ENCODE assay signal across 8 cellular contexts in the genomic region with DNA sequence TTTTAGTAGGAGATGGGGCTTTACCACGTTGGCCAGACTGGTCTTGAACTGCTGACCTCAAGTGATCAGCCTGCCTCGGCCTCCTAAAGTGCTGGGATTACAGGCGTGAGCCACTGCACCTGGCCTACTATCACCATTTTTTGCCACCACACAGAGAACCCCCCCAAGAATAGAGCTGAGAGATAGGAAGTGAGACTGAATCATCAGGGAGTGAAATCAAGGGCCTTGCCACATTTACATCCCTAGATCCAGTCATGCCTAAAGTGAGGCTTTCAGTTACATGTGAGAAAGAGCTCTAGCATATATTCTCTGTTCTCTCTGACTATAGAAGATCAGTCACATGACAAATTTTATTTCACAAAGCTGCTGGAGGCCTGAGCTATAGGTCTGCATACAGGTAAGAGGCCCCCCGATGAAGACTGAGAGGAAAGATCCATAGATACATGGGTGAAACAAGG. TPM values are rescaled to one million over a fixed set of nuclear protein-coding genes. Genes with fewer than 3 reads are reported as not detected.
DNase-seq lines count a peak whose midpoint lies in the region; ATAC-seq, FAIRE-seq and TF ChIP-seq lines count a peak whose summit lies in the region.

No MANE protein-coding gene starts in this region.

- no TSS peak for BruUV-seq in endothelial cell of umbilical vein (replicated peaks; lab: Mats Ljungman, UMichigan)

- no peak overlapping the region for H3K4me3 Mint-ChIP-seq in osteocyte (ENCODE audit: unreplicated experiment)
- no peak overlapping the region for H3K4me3 Mint-ChIP-seq in progenitor cell of endocrine pancreas (ENCODE audit: low read depth)

- H3K9ac ChIP-seq in endothelial cell of umbilical vein (replicated peaks; ENCODE audit: extremely low read depth, insufficient read depth, low read length): no peak overlapping the region

- no peaks in the 10 kb centered on the region for H3K9me1 ChIP-seq in endothelial cell of umbilical vein (replicated peaks; ENCODE audit: control insufficient read depth, extremely low read depth, insufficient read depth, low read length)

- H3K27ac Mint-ChIP-seq in osteocyte (ENCODE audit: unreplicated experiment) (no peak overlapping the region), progenitor cell of endocrine pancreas (no peak overlapping the region)

- ATAC-seq in GM18505 (IDR thresholded peaks at IDR 0.05; ENCODE audit: unreplicated experiment): peak; percentile 32
- peak; percentile 31 for ATAC-seq in GM21526 (IDR thresholded peaks at IDR 0.05; ENCODE audit: low FRiP score, unreplicated experiment)
- ATAC-seq in HG03520 (IDR thresholded peaks at IDR 0.05; ENCODE audit: unreplicated experiment): peak; percentile 23
- ATAC-seq in Right ventricle myocardium superior (ENCODE audit: poor library complexity): no peak

- intact Hi-C loops in endothelial cell of umbilical vein (cut with micrococcal nuclease): no loop called here
- intact Hi-C loops in Right ventricle myocardium superior (cut with DNase I): no loop called here

- no peaks in the 10 kb centered on the region for H3K79me2 ChIP-seq in endothelial cell of umbilical vein (ENCODE audit: control insufficient read depth, insufficient read depth, low read length)

- no peaks in the 10 kb centered on the region for H3K27me3 Mint-ChIP-seq in osteocyte (ENCODE audit: unreplicated experiment)
- H3K27me3 Mint-ChIP-seq in progenitor cell of endocrine pancreas: no peaks in the 10 kb centered on the region

- DNase-seq in endothelial cell of umbilical vein (ENCODE audit: low read depth, low spot score) (no peak), Right ventricle myocardium superior (no peak), ureter (ENCODE audit: low spot score) (no peak), osteocyte (ENCODE audit: extremely low spot score, unreplicated experiment) (no peak), progenitor cell of endocrine pancreas (ENCODE audit: low spot score, unreplicated experiment) (no peak)

- POLR2A ChIA-PET in endothelial cell of umbilical vein (lab: Charles Lee): no interaction called here

- no peaks in the 10 kb centered on the region for H4K20me1 ChIP-seq in endothelial cell of umbilical vein (replicated peaks; ENCODE audit: control insufficient read depth, extremely low read depth, insufficient read depth, low read length)

- H3K4me1 Mint-ChIP-seq in osteocyte (ENCODE audit: unreplicated experiment) (peaks cover 13% of the 10 kb centered on the region), progenitor cell of endocrine pancreas (ENCODE audit: low read depth) (peaks cover 6% of the 10 kb centered on the region)

- H3K36me3 ChIP-seq in endothelial cell of umbilical vein (ENCODE audit: control insufficient read depth in 2 of 2, extremely low read depth in 1 of 2, insufficient read depth in 2 of 2, low read length in 2 of 2): no peaks in the 10 kb centered on the region

- TF ChIP-seq POLR2A in GM18505 (IDR thresholded peaks at IDR 0.05; ENCODE audit: borderline replicate concordance, extremely low read depth, insufficient read depth, insufficient read length) (peak; percentile 41), endothelial cell of umbilical vein (IDR thresholded peaks at IDR 0.05; ENCODE audit: low read depth, low read length) (no peak)

- H3K4me3 ChIP-seq in endothelial cell of umbilical vein (replicated peaks in 1 of 3; ENCODE audit: insufficient read depth in 1 of 3, low read depth in 1 of 3, low read length in 3 of 3): no peak overlapping the region

- TF ChIP-seq CTCF in endothelial cell of umbilical vein (IDR thresholded peaks at IDR 0.05; ENCODE audit: extremely low read depth in 1 of 2, insufficient read depth in 1 of 2, low read depth in 1 of 2, low read length in 2 of 2): no peak
- no peak for TF ChIP-seq CTCF in osteocyte (IDR thresholded peaks at IDR 0.05)
- TF ChIP-seq CTCF in progenitor cell of endocrine pancreas (IDR thresholded peaks at IDR 0.05; ENCODE audit: unreplicated experiment): no peak

- peak; percentile 61 for FAIRE-seq in endothelial cell of umbilical vein (lab: Jason Lieb, UNC)

- peaks cover 11% of the 10 kb centered on the region for H3K4me1 ChIP-seq in endothelial cell of umbilical vein (ENCODE audit: control insufficient read depth, extremely low read depth, insufficient read depth, low read length)

- H3K27ac ChIP-seq in endothelial cell of umbilical vein (ENCODE audit: insufficient read depth, low read depth, low read length): no peak overlapping the region

- H3K36me3 Mint-ChIP-seq in osteocyte (ENCODE audit: unreplicated experiment) (peaks cover 3% of the 10 kb centered on the region), progenitor cell of endocrine pancreas (ENCODE audit: insufficient read depth) (no peaks in the 10 kb centered on the region)

- H3K27me3 ChIP-seq in endothelial cell of umbilical vein (ENCODE audit: control insufficient read depth in 2 of 2, insufficient read depth in 2 of 2, low read length in 2 of 2): no peaks in the 10 kb centered on the region

- peak overlapping the region; percentile 23 for H2AFZ ChIP-seq in endothelial cell of umbilical vein (ENCODE audit: low read depth, low read length)

- H3K9me3 Mint-ChIP-seq in osteocyte (ENCODE audit: unreplicated experiment): no peaks in the 10 kb centered on the region
- H3K9me3 Mint-ChIP-seq in progenitor cell of endocrine pancreas (ENCODE audit: low read depth): no peaks in the 10 kb centered on the region

- H3K4me2 ChIP-seq in endothelial cell of umbilical vein (ENCODE audit: insufficient read depth, low read length): no peak overlapping the region

- CTCF ChIA-PET in endothelial cell of umbilical vein (lab: Charles Lee): interaction anchor here (1.8 to 4.5 kb wide), 2 partner anchors 17 to 358 kb away, joined by 6 to 32 read pairs; no protein-coding TSS in a partner anchor

- dilution Hi-C loops in endothelial cell of umbilical vein (cut with MboI; ENCODE audit: extremely low pct_ligation_motif_present, low sequenced_read_pairs): no loop called here

- H3K9me3 ChIP-seq in endothelial cell of umbilical vein (replicated peaks; ENCODE audit: control insufficient read depth, insufficient read depth, low read length): no peaks in the 10 kb centered on the region

TF ChIP-seq in endothelial cell of umbilical vein, 7 proteins besides CTCF, POLR2A, EP300 and RAD21:
- TF ChIP-seq POLR2AphosphoS5 (IDR thresholded peaks at IDR 0.05; ENCODE audit: insufficient read depth, low read depth, low read length) (no peak), FOS (IDR thresholded peaks at IDR 0.05; ENCODE audit: borderline replicate concordance, insufficient read depth, low read length) (peak; percentile 34)

RNA-seq across cellular contexts. Expression of a gene that starts 28.0 kb away (rescaled TPM):
- total RNA-seq in endothelial cell of umbilical vein (75.9 and 78.4 TPM in 2 replicates), Right ventricle myocardium superior (83.3 TPM), ureter (55.2 TPM), osteocyte (67.2 and 73.2 TPM in 2 replicates), progenitor cell of endocrine pancreas (61.3 and 62.1 TPM in 2 replicates)
- polyA plus RNA-seq in endothelial cell of umbilical vein: 45.5 and 49.3 TPM in 2 replicates
- polyA plus RNA-seq in endothelial cell of umbilical vein (2011; cell fraction: cytosol; rRNA removed): 64.7 and 67.7 TPM in 2 replicates
- 47.7 and 59.6 TPM in 2 replicates for polyA plus RNA-seq in endothelial cell of umbilical vein (2011; cell fraction: nucleus; rRNA removed)
- 68.6 and 86.9 TPM in 2 replicates for polyA plus RNA-seq in endothelial cell of umbilical vein (2012)
- 78.7 and 80.5 TPM in 2 replicates for polyA minus RNA-seq in endothelial cell of umbilical vein
- 45.5 TPM for polyA minus RNA-seq in endothelial cell of umbilical vein (2011; cell fraction: cytosol; rRNA and poly(A)+ RNA removed)
- 34.8 and 45.1 TPM in 2 replicates for polyA minus RNA-seq in endothelial cell of umbilical vein (2011; cell fraction: nucleus; rRNA and poly(A)+ RNA removed)

RNA-seq across cellular contexts. Expression of a gene that starts 37.5 kb away (rescaled TPM):
- total RNA-seq in endothelial cell of umbilical vein (4,007 and 4,015 TPM in 2 replicates), Right ventricle myocardium superior (417 TPM), ureter (1,066 TPM), osteocyte (2,436 and 2,534 TPM in 2 replicates), progenitor cell of endocrine pancreas (2,013 and 2,136 TPM in 2 replicates)
- polyA plus RNA-seq in endothelial cell of umbilical vein: 2,259 and 2,774 TPM in 2 replicates
- polyA plus RNA-seq in endothelial cell of umbilical vein (2011; cell fraction: cytosol; rRNA removed): 4,510 and 5,534 TPM in 2 replicates
- 1,715 and 2,260 TPM in 2 replicates for polyA plus RNA-seq in endothelial cell of umbilical vein (2011; cell fraction: nucleus; rRNA removed)
- 7,506 and 8,473 TPM in 2 replicates for polyA plus RNA-seq in endothelial cell of umbilical vein (2012)
- 359 and 375 TPM in 2 replicates for polyA minus RNA-seq in endothelial cell of umbilical vein
- polyA minus RNA-seq in endothelial cell of umbilical vein (2011; cell fraction: cytosol; rRNA and poly(A)+ RNA removed): 486 TPM
- polyA minus RNA-seq in endothelial cell of umbilical vein (2011; cell fraction: nucleus; rRNA and poly(A)+ RNA removed): 61.1 and 90.1 TPM in 2 replicates
